ENCODE assay signal across 14 cellular contexts in the genomic region with DNA sequence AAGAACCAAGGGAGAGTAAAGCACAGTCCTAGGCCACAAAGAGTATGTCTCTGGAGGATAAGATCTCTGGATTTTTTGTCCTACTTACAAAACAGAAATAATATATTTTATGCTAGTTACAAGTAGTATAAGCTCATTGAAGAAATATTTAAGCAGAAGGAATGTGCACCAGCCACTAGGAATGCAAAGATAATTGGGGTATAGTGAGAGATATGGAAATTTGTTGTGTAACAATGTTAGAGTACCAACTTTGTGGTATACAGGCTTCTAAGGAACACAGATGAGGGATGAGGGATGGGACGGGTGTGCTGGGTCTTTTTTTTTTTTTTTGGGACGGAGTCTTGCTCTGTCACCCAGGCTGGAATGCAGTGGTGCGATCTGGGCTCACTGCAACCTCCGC. TPM values are rescaled to one million over a fixed set of nuclear protein-coding genes. Genes with fewer than 3 reads are reported as not detected.
DNase-seq lines count a peak whose midpoint lies in the region; ATAC-seq and TF ChIP-seq lines count a peak whose summit lies in the region.
"Had no signal": no experiment of that assay in that cellular context is flagged by ENCODE, and none has a peak within 500 bp of the region (broad histone marks: within the 10 kb centered on the region; RNA-seq: fewer than 3 reads in every experiment).

No MANE protein-coding gene starts in this region.

- TF ChIP-seq POLR2A in suprapubic skin (IDR thresholded peaks at IDR 0.05) = no peak

- WGBS in suprapubic skin = 92% methylated on average over 4 of the region's 4 CpGs

- intact Hi-C loops in posterior vena cava (cut with DNase I) = no loop called here

- H3K4me3 Mint-ChIP-seq in stimulated activated naive CD8-positive, alpha-beta T cell treated with anti-CD3 and anti-CD28 coated beads, Interleukin-15, Interleukin-2, amounts not matched to agents 100 ng/mL and 50 ng/mL, for 24 hours = peak overlapping the region; percentile 44
- peak overlapping the region; percentile 48 for H3K4me3 Mint-ChIP-seq in endothelial cell (ENCODE audit: unreplicated experiment)

- H3K9me3 ChIP-seq in suprapubic skin = no peaks in the 10 kb centered on the region
- H3K9me3 ChIP-seq: colonic mucosa, left lung had no signal

- H3K27ac Mint-ChIP-seq in stimulated activated naive CD8-positive, alpha-beta T cell treated with anti-CD3 and anti-CD28 coated beads, Interleukin-15, Interleukin-2, amounts not matched to agents 100 ng/mL and 50 ng/mL, for 24 hours = peak overlapping the region; percentile 100
- no peak overlapping the region for H3K27ac Mint-ChIP-seq in endothelial cell (ENCODE audit: unreplicated experiment)

- TF ChIP-seq EP300 in suprapubic skin (IDR thresholded peaks at IDR 0.05) = no peak

- peaks cover 99% of the 10 kb centered on the region for H3K4me1 Mint-ChIP-seq in stimulated activated naive CD8-positive, alpha-beta T cell treated with anti-CD3 and anti-CD28 coated beads, Interleukin-15, Interleukin-2, amounts not matched to agents 100 ng/mL and 50 ng/mL, for 24 hours (ENCODE audit: low read depth)
- H3K4me1 Mint-ChIP-seq in endothelial cell (ENCODE audit: unreplicated experiment) = peaks cover 41% of the 10 kb centered on the region

- H3K27ac ChIP-seq in suprapubic skin = no peak overlapping the region

- ATAC-seq in stimulated activated naive CD8-positive, alpha-beta T cell treated with anti-CD3 and anti-CD28 coated beads, Interleukin-15, Interleukin-2, amounts not matched to agents 100 U/mL and 50 U/mL, for 24 hours = no peak
- peak; percentile 43 for ATAC-seq in SK-N-SH treated with all-trans-retinoic acid at 6 μM for 48 hours
- ATAC-seq in GM18907 (IDR thresholded peaks at IDR 0.05; ENCODE audit: unreplicated experiment) = no peak
- ATAC-seq in GM19452 (IDR thresholded peaks at IDR 0.05; ENCODE audit: unreplicated experiment) = no peak

- no peaks in the 10 kb centered on the region for H3K27me3 Mint-ChIP-seq in stimulated activated naive CD8-positive, alpha-beta T cell treated with anti-CD3 and anti-CD28 coated beads, Interleukin-15, Interleukin-2, amounts not matched to agents 100 ng/mL and 50 ng/mL, for 24 hours
- peaks cover 5% of the 10 kb centered on the region for H3K27me3 Mint-ChIP-seq in endothelial cell (ENCODE audit: unreplicated experiment)

- TF ChIP-seq CTCF in endothelial cell (IDR thresholded peaks at IDR 0.05; ENCODE audit: unreplicated experiment) (no peak), suprapubic skin (IDR thresholded peaks at IDR 0.05) (no peak)

- peaks cover 56% of the 10 kb centered on the region for H3K4me1 ChIP-seq in suprapubic skin

- H3K36me3 ChIP-seq in suprapubic skin = no peaks in the 10 kb centered on the region
- H3K36me3 ChIP-seq: colonic mucosa, left lung had no signal

- H3K4me3 ChIP-seq in suprapubic skin = no peak overlapping the region
- H3K4me3 ChIP-seq: colonic mucosa, left lung had no signal

- peaks cover 24% of the 10 kb centered on the region for H3K36me3 Mint-ChIP-seq in stimulated activated naive CD8-positive, alpha-beta T cell treated with anti-CD3 and anti-CD28 coated beads, Interleukin-15, Interleukin-2, amounts not matched to agents 100 ng/mL and 50 ng/mL, for 24 hours (ENCODE audit: low read depth)
- peaks cover 8% of the 10 kb centered on the region for H3K36me3 Mint-ChIP-seq in endothelial cell (ENCODE audit: low read depth, unreplicated experiment)

- DNase-seq in stimulated activated naive CD8-positive, alpha-beta T cell treated with anti-CD3 and anti-CD28 coated beads, Interleukin-15, Interleukin-2, amounts not matched to agents 100 U/mL and 50 U/mL, for 24 hours = no peak
- DNase-seq in endothelial cell (ENCODE audit: low spot score) = no peak
- no peak for DNase-seq in posterior vena cava (ENCODE audit: low spot score)
- no peak for DNase-seq in suprapubic skin (ENCODE audit: low spot score in 2 of 2)
- DNase-seq: activated CD8-positive, alpha-beta memory T cell treated with anti-CD3 and anti-CD28 coated beads, Interleukin-2, amount 50 U/mL, for 4 hours; colonic mucosa; left lung; NCI-H69; posterior cingulate gyrus; stimulated activated CD4-positive, alpha-beta T cell treated with anti-CD3 and anti-CD28 coated beads, Interleukin-4, amount 100 ng/mL, for 4 hours had no signal

- H3K9me3 Mint-ChIP-seq in stimulated activated naive CD8-positive, alpha-beta T cell treated with anti-CD3 and anti-CD28 coated beads, Interleukin-15, Interleukin-2, amounts not matched to agents 100 ng/mL and 50 ng/mL, for 24 hours = no peaks in the 10 kb centered on the region
- no peaks in the 10 kb centered on the region for H3K9me3 Mint-ChIP-seq in endothelial cell (ENCODE audit: unreplicated experiment)

- H3K27me3 ChIP-seq in suprapubic skin = no peaks in the 10 kb centered on the region
- H3K27me3 ChIP-seq: colonic mucosa, left lung had no signal

TF ChIP-seq in SK-N-SH treated with all-trans-retinoic acid at 6 μM for 48 hours, 23 proteins besides CTCF, POLR2A, EP300 and RAD21:
- TF ChIP-seq RARB (CRISPR knock-in tag; IDR thresholded peaks at IDR 0.05) (no peak), ZNF8 (CRISPR knock-in tag; IDR thresholded peaks at IDR 0.05) (no peak), ZFP30 (CRISPR knock-in tag; IDR thresholded peaks at IDR 0.05) (no peak), BACH2 (CRISPR knock-in tag; IDR thresholded peaks at IDR 0.05; ENCODE audit: borderline replicate concordance) (no peak), ARNTL (CRISPR knock-in tag; IDR thresholded peaks at IDR 0.05; ENCODE audit: borderline replicate concordance, low read depth) (no peak), ZC3H10 (CRISPR knock-in tag; IDR thresholded peaks at IDR 0.05) (no peak), OSR1 (CRISPR knock-in tag; IDR thresholded peaks at IDR 0.05) (no peak), GLIS3 (CRISPR knock-in tag; IDR thresholded peaks at IDR 0.05) (no peak), CSDC2 (CRISPR knock-in tag; IDR thresholded peaks at IDR 0.05) (no peak)
- TF ChIP-seq, protein P1, sequence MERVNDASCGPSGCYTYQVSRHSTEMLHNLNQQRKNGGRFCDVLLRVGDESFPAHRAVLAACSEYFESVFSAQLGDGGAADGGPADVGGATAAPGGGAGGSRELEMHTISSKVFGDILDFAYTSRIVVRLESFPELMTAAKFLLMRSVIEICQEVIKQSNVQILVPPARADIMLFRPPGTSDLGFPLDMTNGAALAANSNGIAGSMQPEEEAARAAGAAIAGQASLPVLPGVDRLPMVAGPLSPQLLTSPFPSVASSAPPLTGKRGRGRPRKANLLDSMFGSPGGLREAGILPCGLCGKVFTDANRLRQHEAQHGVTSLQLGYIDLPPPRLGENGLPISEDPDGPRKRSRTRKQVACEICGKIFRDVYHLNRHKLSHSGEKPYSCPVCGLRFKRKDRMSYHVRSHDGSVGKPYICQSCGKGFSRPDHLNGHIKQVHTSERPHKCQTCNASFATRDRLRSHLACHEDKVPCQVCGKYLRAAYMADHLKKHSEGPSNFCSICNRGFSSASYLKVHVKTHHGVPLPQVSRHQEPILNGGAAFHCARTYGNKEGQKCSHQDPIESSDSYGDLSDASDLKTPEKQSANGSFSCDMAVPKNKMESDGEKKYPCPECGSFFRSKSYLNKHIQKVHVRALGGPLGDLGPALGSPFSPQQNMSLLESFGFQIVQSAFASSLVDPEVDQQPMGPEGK (CRISPR knock-in tag; IDR thresholded peaks at IDR 0.05; ENCODE audit: borderline replicate concordance) = no peak
- TF ChIP-seq, protein P2, sequence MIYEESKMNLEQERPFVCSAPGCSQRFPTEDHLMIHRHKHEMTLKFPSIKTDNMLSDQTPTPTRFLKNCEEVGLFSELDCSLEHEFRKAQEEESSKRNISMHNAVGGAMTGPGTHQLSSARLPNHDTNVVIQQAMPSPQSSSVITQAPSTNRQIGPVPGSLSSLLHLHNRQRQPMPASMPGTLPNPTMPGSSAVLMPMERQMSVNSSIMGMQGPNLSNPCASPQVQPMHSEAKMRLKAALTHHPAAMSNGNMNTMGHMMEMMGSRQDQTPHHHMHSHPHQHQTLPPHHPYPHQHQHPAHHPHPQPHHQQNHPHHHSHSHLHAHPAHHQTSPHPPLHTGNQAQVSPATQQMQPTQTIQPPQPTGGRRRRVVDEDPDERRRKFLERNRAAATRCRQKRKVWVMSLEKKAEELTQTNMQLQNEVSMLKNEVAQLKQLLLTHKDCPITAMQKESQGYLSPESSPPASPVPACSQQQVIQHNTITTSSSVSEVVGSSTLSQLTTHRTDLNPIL (CRISPR knock-in tag; IDR thresholded peaks at IDR 0.05; ENCODE audit: low read depth) = no peak
- TF ChIP-seq, protein P3, sequence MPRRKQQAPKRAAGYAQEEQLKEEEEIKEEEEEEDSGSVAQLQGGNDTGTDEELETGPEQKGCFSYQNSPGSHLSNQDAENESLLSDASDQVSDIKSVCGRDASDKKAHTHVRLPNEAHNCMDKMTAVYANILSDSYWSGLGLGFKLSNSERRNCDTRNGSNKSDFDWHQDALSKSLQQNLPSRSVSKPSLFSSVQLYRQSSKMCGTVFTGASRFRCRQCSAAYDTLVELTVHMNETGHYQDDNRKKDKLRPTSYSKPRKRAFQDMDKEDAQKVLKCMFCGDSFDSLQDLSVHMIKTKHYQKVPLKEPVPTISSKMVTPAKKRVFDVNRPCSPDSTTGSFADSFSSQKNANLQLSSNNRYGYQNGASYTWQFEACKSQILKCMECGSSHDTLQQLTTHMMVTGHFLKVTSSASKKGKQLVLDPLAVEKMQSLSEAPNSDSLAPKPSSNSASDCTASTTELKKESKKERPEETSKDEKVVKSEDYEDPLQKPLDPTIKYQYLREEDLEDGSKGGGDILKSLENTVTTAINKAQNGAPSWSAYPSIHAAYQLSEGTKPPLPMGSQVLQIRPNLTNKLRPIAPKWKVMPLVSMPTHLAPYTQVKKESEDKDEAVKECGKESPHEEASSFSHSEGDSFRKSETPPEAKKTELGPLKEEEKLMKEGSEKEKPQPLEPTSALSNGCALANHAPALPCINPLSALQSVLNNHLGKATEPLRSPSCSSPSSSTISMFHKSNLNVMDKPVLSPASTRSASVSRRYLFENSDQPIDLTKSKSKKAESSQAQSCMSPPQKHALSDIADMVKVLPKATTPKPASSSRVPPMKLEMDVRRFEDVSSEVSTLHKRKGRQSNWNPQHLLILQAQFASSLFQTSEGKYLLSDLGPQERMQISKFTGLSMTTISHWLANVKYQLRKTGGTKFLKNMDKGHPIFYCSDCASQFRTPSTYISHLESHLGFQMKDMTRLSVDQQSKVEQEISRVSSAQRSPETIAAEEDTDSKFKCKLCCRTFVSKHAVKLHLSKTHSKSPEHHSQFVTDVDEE (CRISPR knock-in tag; IDR thresholded peaks at IDR 0.05) = no peak

RNA-seq across cellular contexts. Expression of a gene that starts 26.5 kb away (rescaled TPM):
- total RNA-seq in endothelial cell (ENCODE audit: unreplicated experiment) = 249 TPM
- total RNA-seq in posterior vena cava = 100 to 1,000 TPM; 214 TPM
- 100 to 1,000 TPM; 124 to 249 (median 163) TPM for total RNA-seq in suprapubic skin
